ENCODE assay signal across 24 cellular contexts in genomic region chr10:92619368-92619767, GRCh38.
"Had no signal": no experiment of that assay in that cellular context is flagged by ENCODE, and none has a peak within 500 bp of the region (broad histone marks: within the 10 kb centered on the region; RNA-seq: fewer than 3 reads in every experiment).

No MANE protein-coding gene starts in this region.

- DNase-seq: activated CD4-positive, alpha-beta memory T cell treated with anti-CD3 and anti-CD28 coated beads, Interleukin-2, amount 10 ng/mL, durations not matched to agents 7 days and 5 days; activated CD4-positive, alpha-beta T cell treated with anti-CD3 and anti-CD28 coated beads, Interleukin-2, amount 50 U/mL, for 1 hour; activated naive CD4-positive, alpha-beta T cell treated with anti-CD3 and anti-CD28 coated beads, Interleukin-2, amount 50 U/mL, for 16 hours; activated naive CD8-positive, alpha-beta T cell treated with anti-CD3 and anti-CD28 coated beads, Interleukin-2, amount 10 ng/mL, durations not matched to agents 7 days and 5 days; activated T-cell treated with anti-CD3 and anti-CD28 coated beads for 4 hours; activated T-cell treated with anti-CD3 and anti-CD28 coated beads, Interleukin-2, amount 50 U/mL, for 72 hours; aorta; caudate nucleus; MM.1S; NCI-H1048; NCI-H146; NCI-H187 treated with DMSO at 0.1 percent for 48 hours; NCI-H2081 treated with DMSO at 0.1 percent for 48 hours; NCI-H446; NCI-H524; SHP77 had no signal

- ATAC-seq: activated T-cell treated with anti-CD3 and anti-CD28 coated beads, Interleukin-2, amount 50 U/mL, for 72 hours; SK-N-SH treated with all-trans-retinoic acid at 6 μM for 48 hours; WTC11 had no signal

- H3K4me3 Mint-ChIP-seq: activated CD4-positive, alpha-beta memory T cell treated with anti-CD3 and anti-CD28 coated beads, Interleukin-2, amount 10 ng/mL, durations not matched to agents 7 days and 5 days; activated naive CD8-positive, alpha-beta T cell treated with anti-CD3 and anti-CD28 coated beads, Interleukin-2, amount 10 ng/mL, durations not matched to agents 7 days and 5 days; activated T-cell treated with anti-CD3 and anti-CD28 coated beads, Interleukin-2, amount 50 U/mL, for 72 hours; T-helper 1 cell treated with Interleukin-12 subunit alpha and Interleukin-12 subunit beta and Interleukin-4 antibody, amounts not matched to agents 30 μg/mL and 1 μg/mL, for 36 hours; WTC11 had no signal

- H3K36me3 ChIP-seq: breast epithelium had no signal

- H3K9me3 ChIP-seq: breast epithelium, SJSA1 had no signal

- H3K9me3 Mint-ChIP-seq: WTC11 had no signal

- H3K4me1 Mint-ChIP-seq: WTC11 had no signal

- H3K4me1 ChIP-seq: breast epithelium, SJSA1 had no signal

- FAIRE-seq: RCC 7860 had no signal

- H3K27ac Mint-ChIP-seq: activated CD4-positive, alpha-beta memory T cell treated with anti-CD3 and anti-CD28 coated beads, Interleukin-2, amount 10 ng/mL, durations not matched to agents 7 days and 5 days; activated naive CD8-positive, alpha-beta T cell treated with anti-CD3 and anti-CD28 coated beads, Interleukin-2, amount 10 ng/mL, durations not matched to agents 7 days and 5 days; activated T-cell treated with anti-CD3 and anti-CD28 coated beads, Interleukin-2, amount 50 U/mL, for 72 hours; activated T-helper 2 cell treated with anti-CD3 and anti-CD28 coated beads, Interferon-gamma antibody, Interleukin-2, Interleukin-4, amounts not matched to agents 10 μg/mL and 5 μg/mL and 100 μg/mL, durations not matched to agents 14 hours and 24 hours and 36 hours; T-helper 1 cell treated with Interleukin-12 subunit alpha and Interleukin-12 subunit beta and Interleukin-4 antibody, amounts not matched to agents 30 μg/mL and 1 μg/mL, for 36 hours; WTC11 had no signal

- H3K4me3 ChIP-seq: breast epithelium, SJSA1 had no signal

- H3K27ac ChIP-seq: breast epithelium, KMS-11, SJSA1 had no signal
